In genomic region chr11:2564008-2564530, GRCh38 we compare ENCODE assay signal across 21 cellular contexts.
DNase-seq lines count a peak whose midpoint lies in the region; ATAC-seq and TF ChIP-seq lines count a peak whose summit lies in the region.
"Had no signal": no experiment of that assay in that cellular context is flagged by ENCODE, and none has a peak within 500 bp of the region (broad histone marks: within the 10 kb centered on the region; RNA-seq: fewer than 3 reads in every experiment).

No MANE protein-coding gene starts in this region.

- H3K4me1 ChIP-seq in right atrium auricular region (peaks cover 0 to 14% of the 10 kb centered on the region in 2 donors), adrenal gland (replicated peaks in 1 of 2) (peaks cover 50 to 65% of the 10 kb centered on the region in 2 donors), lower lobe of right lung (no peaks in the 10 kb centered on the region), OCI-LY7 (ENCODE audit: insufficient read depth, low read length, poor library complexity, severe bottlenecking) (no peaks in the 10 kb centered on the region)
- H3K4me1 ChIP-seq: BE2C had no signal

- CTCF ChIA-PET in OCI-LY7 (lab: Charles Lee; ENCODE audit: unreplicated experiment), result no interaction called here

- no peaks in the 10 kb centered on the region for H3K27me3 ChIP-seq in right atrium auricular region
- no peaks in the 10 kb centered on the region for H3K27me3 ChIP-seq in adrenal gland
- no peaks in the 10 kb centered on the region for H3K27me3 ChIP-seq in lower lobe of right lung (ENCODE audit: low read depth)
- H3K27me3 ChIP-seq: BE2C had no signal

- H3K4me3 ChIP-seq in right atrium auricular region (no peak overlapping the region), adrenal gland (no peak overlapping the region), lower lobe of right lung (no peak overlapping the region), OCI-LY7 (ENCODE audit: low read depth, low read length, poor library complexity, severe bottlenecking) (no peak overlapping the region)
- H3K4me3 ChIP-seq: SK-N-MC had no signal

- no peaks in the 10 kb centered on the region for H3K9me3 Mint-ChIP-seq in type B pancreatic cell
- H3K9me3 Mint-ChIP-seq: CD4-positive, alpha-beta memory T cell had no signal

- intact Hi-C loops in left ventricle myocardium superior (cut with micrococcal nuclease), result no loop called here
- intact Hi-C loops in adrenal gland (cut with DNase I), result no loop called here
- intact Hi-C loops in lower lobe of right lung (cut with DNase I), result no loop called here
- intact Hi-C loops in OCI-LY7 (cut with micrococcal nuclease; ENCODE audit: unreplicated experiment), result no loop called here

- peak; percentile 13 for DNase-seq in left ventricle myocardium superior
- DNase-seq in right atrium auricular region (ENCODE audit: low spot score), result no peak
- DNase-seq in adrenal gland, result peak in 6 of 7 donors; percentile 56 to 84 (median 76)
- peak; percentile 26 for DNase-seq in lower lobe of right lung
- no peak for DNase-seq in type B pancreatic cell (ENCODE audit: extremely low spot score, unreplicated experiment)
- no peak for DNase-seq in OCI-LY7 (ENCODE audit: low spot score)
- DNase-seq in OCI-M1 (lab: John Stamatoyannopoulos, UW), result no peak
- DNase-seq: CD4-positive, alpha-beta memory T cell; GOT3; HCEC 1CT; IMR-90; NCI-H1105; NCI-H146; NCI-H2029; NCI-H226; NCI-H510A treated with DMSO at 0.1 percent for 48 hours; NCI-H748 treated with DMSO at 0.1 percent for 48 hours; NK-92 treated with Interleukin-12 subunit alpha and Interleukin-12 subunit beta, amount 100 ng/mL, for 24 hours; SHP77 had no signal

- no peak overlapping the region for H3K4me2 ChIP-seq in OCI-LY7 (ENCODE audit: low read length)

- H3K36me3 Mint-ChIP-seq in type B pancreatic cell, result no peaks in the 10 kb centered on the region
- H3K36me3 Mint-ChIP-seq: CD4-positive, alpha-beta memory T cell had no signal

- H3K4me3 Mint-ChIP-seq in type B pancreatic cell, result no peak overlapping the region
- H3K4me3 Mint-ChIP-seq: CD4-positive, alpha-beta memory T cell had no signal

- H2AFZ ChIP-seq in OCI-LY7 (ENCODE audit: low read length), result no peak overlapping the region

- H3K27ac Mint-ChIP-seq in type B pancreatic cell, result peak overlapping the region; percentile 36

- ATAC-seq in left ventricle myocardium superior, result no peak
- no peak for ATAC-seq in lower lobe of right lung

- H3K27me3 Mint-ChIP-seq in type B pancreatic cell, result no peaks in the 10 kb centered on the region
- H3K27me3 Mint-ChIP-seq: CD4-positive, alpha-beta memory T cell had no signal

- H4K20me1 ChIP-seq in OCI-LY7 (ENCODE audit: insufficient read depth, low read length), result no peaks in the 10 kb centered on the region

- H3K9me3 ChIP-seq in right atrium auricular region, result no peaks in the 10 kb centered on the region
- no peaks in the 10 kb centered on the region for H3K9me3 ChIP-seq in adrenal gland (replicated peaks in 1 of 3)
- H3K9me3 ChIP-seq in lower lobe of right lung, result no peaks in the 10 kb centered on the region
- H3K9me3 ChIP-seq in OCI-LY7 (ENCODE audit: low read length), result no peaks in the 10 kb centered on the region
- H3K9me3 ChIP-seq: BE2C had no signal

- no peak overlapping the region for H3K27ac ChIP-seq in right atrium auricular region
- H3K27ac ChIP-seq in adrenal gland, result peak overlapping the region; percentile 80 to 99 (median 94)
- no peak overlapping the region for H3K27ac ChIP-seq in lower lobe of right lung
- H3K27ac ChIP-seq in OCI-LY7 (ENCODE audit: low read depth, low read length, poor library complexity, severe bottlenecking), result no peak overlapping the region
- H3K27ac ChIP-seq: SK-N-MC had no signal

- H3K36me3 ChIP-seq in right atrium auricular region, result no peaks in the 10 kb centered on the region
- no peaks in the 10 kb centered on the region for H3K36me3 ChIP-seq in adrenal gland (replicated peaks in 1 of 2)
- H3K36me3 ChIP-seq in lower lobe of right lung, result no peaks in the 10 kb centered on the region
- no peaks in the 10 kb centered on the region for H3K36me3 ChIP-seq in OCI-LY7 (ENCODE audit: insufficient read depth, low read length)
- H3K36me3 ChIP-seq: BE2C had no signal

- H3K4me1 Mint-ChIP-seq in type B pancreatic cell (ENCODE audit: unreplicated experiment), result peaks cover 6% of the 10 kb centered on the region

- 37 to 52% (median 46%) methylated on average over 14 of the region's 14 CpGs for WGBS in adrenal gland, 4 donors

- TF ChIP-seq POLR2A in adrenal gland (IDR thresholded peaks at IDR 0.05), result no peak

- no peaks in the 10 kb centered on the region for H3K79me2 ChIP-seq in OCI-LY7 (ENCODE audit: insufficient read depth, low read depth, low read length)

- no peaks in the 10 kb centered on the region for H3K9me2 ChIP-seq in OCI-LY7 (ENCODE audit: insufficient read depth, low read length)

- TF ChIP-seq CTCF in right atrium auricular region (IDR thresholded peaks at IDR 0.05), result no peak
- TF ChIP-seq CTCF in adrenal gland (IDR thresholded peaks at IDR 0.05), result peak in 3 of 6 experiments; percentile 25 to 50 (median 49)
- no peak for TF ChIP-seq CTCF in lower lobe of right lung (IDR thresholded peaks at IDR 0.05)
- TF ChIP-seq CTCF in type B pancreatic cell (conservative IDR thresholded peaks at IDR 0.05), result no peak
- TF ChIP-seq CTCF in OCI-LY7 (conservative IDR thresholded peaks at IDR 0.05; ENCODE audit: low read length), result no peak

- BruUV-seq in OCI-LY7 (replicated peaks; lab: Mats Ljungman, UMichigan), result no TSS peak

- POLR2A ChIA-PET in OCI-LY7 (lab: Charles Lee), result no interaction called here

Comparison
In these comparisons a context has a peak if more than half of its experiments do, and no peak if none do; other contexts are left out.
1. DNase-seq: peak in left ventricle myocardium superior (single experiment), adrenal gland (6 of 7) and lower lobe of right lung (single experiment); none in right atrium auricular region (single experiment), type B pancreatic cell (single experiment), OCI-LY7 (single experiment) and OCI-M1 (single experiment).
2. H3K27ac ChIP-seq: peak in adrenal gland (5 of 5); none in right atrium auricular region (0 of 2), lower lobe of right lung (single experiment) and OCI-LY7 (single experiment).